In genomic region chr19:29889702-29890101, GRCh38 we compare ENCODE assay signal across 30 cellular contexts.
"Had no signal": no experiment of that assay in that cellular context is flagged by ENCODE, and none has a peak within 500 bp of the region (broad histone marks: within the 10 kb centered on the region; RNA-seq: fewer than 3 reads in every experiment).

No MANE protein-coding gene starts in this region.

- H3K4me1 Mint-ChIP-seq: neural crest cell had no signal

- H3K4me3 ChIP-seq: pancreas, psoas muscle, right lobe of liver, skin epidermis, suprapubic skin, testis, tibial artery, transverse colon, upper lobe of right lung, uterus had no signal

- H3K27ac ChIP-seq: neutrophil, pancreas, psoas muscle, right lobe of liver, skin epidermis, suprapubic skin, testis, tibial artery, transverse colon, upper lobe of right lung, uterus had no signal

- H3K27me3 ChIP-seq: neutrophil, pancreas, right lobe of liver, suprapubic skin, testis, transverse colon, uterus had no signal

- H3K4me1 ChIP-seq: pancreas, right lobe of liver, testis, tibial artery, transverse colon, upper lobe of right lung, uterus had no signal

- H3K4me3 Mint-ChIP-seq: naive B cell; naive thymus-derived CD8-positive, alpha-beta T cell; natural killer cell treated with Interleukin-12 subunit alpha and Interleukin-12 subunit beta and Interleukin-15 and Interleukin-18, amount 100 ng/mL, for 72 hours; nephron progenitor cell; neural crest cell; stimulated activated memory B cell treated with anti-CD40 and anti-IgM and Interleukin-4, amounts not matched to agents 10 μg/mL and 1 μg/mL and 100 μg/mL, for 72 hours; stimulated activated naive CD8-positive, alpha-beta T cell treated with anti-CD3 and anti-CD28 coated beads, Interleukin-15, amount 100 ng/mL, for 72 hours; type B pancreatic cell had no signal

- DNase-seq: naive B cell; naive thymus-derived CD8-positive, alpha-beta T cell; nephron progenitor cell; nucleus accumbens; pancreas; psoas muscle; right cardiac atrium; right lobe of liver; stimulated activated CD4-positive, alpha-beta T cell treated with anti-CD3 and anti-CD28 coated beads, Interleukin-12 subunit alpha, Interleukin-12 subunit beta, amount 100 ng/mL, for 4 hours; stimulated activated CD4-positive, alpha-beta T cell treated with anti-CD3 and anti-CD28 coated beads, Interleukin-1b, Interleukin-23, amount 100 ng/mL, for 48 hours; stimulated activated CD4-positive, alpha-beta T cell treated with anti-CD3 and anti-CD28 coated beads, Interleukin-4, amount 100 ng/mL, for 1 hour; stimulated activated CD4-positive, alpha-beta T cell treated with anti-CD3 and anti-CD28 coated beads, Interleukin-4, amount 100 ng/mL, for 4 hours; stimulated activated CD8-positive, alpha-beta memory T cell treated with anti-CD3 and anti-CD28 coated beads, Interleukin-4, amount 100 ng/mL, for 48 hours; stimulated activated naive CD4-positive, alpha-beta T cell; stimulated activated naive CD8-positive, alpha-beta T cell treated with anti-CD3 and anti-CD28 coated beads, Interleukin-15, amount 100 ng/mL, for 72 hours; stimulated activated naive CD8-positive, alpha-beta T cell treated with anti-CD3 and anti-CD28 coated beads, Interleukin-15, Interleukin-2, amounts not matched to agents 100 U/mL and 50 U/mL, for 24 hours; substantia nigra; testis; tibial artery; transverse colon; upper lobe of right lung; uterus had no signal

- H3K9me3 ChIP-seq: neutrophil, pancreas, psoas muscle, right lobe of liver, suprapubic skin, testis, tibial artery, transverse colon, upper lobe of right lung, uterus had no signal

- H3K9me3 Mint-ChIP-seq: nephron progenitor cell had no signal

- H3K27ac Mint-ChIP-seq: naive thymus-derived CD8-positive, alpha-beta T cell; natural killer cell treated with Interleukin-12 subunit alpha and Interleukin-12 subunit beta and Interleukin-15 and Interleukin-18, amount 100 ng/mL, for 72 hours; nephron progenitor cell; progenitor cell of endocrine pancreas; stimulated activated memory B cell treated with anti-CD40 and anti-IgM and Interleukin-4, amounts not matched to agents 10 μg/mL and 1 μg/mL and 100 μg/mL, for 72 hours; stimulated activated naive CD8-positive, alpha-beta T cell treated with anti-CD3 and anti-CD28 coated beads, Interleukin-15, amount 100 ng/mL, for 72 hours; type B pancreatic cell had no signal

- FAIRE-seq: pancreas had no signal

- H3K27me3 Mint-ChIP-seq: stimulated activated memory B cell treated with anti-CD40 and anti-IgM and Interleukin-4, amounts not matched to agents 10 μg/mL and 1 μg/mL and 100 μg/mL, for 72 hours; stimulated activated naive CD8-positive, alpha-beta T cell treated with anti-CD3 and anti-CD28 coated beads, Interleukin-15, amount 100 ng/mL, for 72 hours had no signal

- H3K36me3 Mint-ChIP-seq: naive B cell; naive thymus-derived CD8-positive, alpha-beta T cell; natural killer cell treated with Interleukin-12 subunit alpha and Interleukin-12 subunit beta and Interleukin-15 and Interleukin-18, amount 100 ng/mL, for 72 hours; stimulated activated memory B cell treated with anti-CD40 and anti-IgM and Interleukin-4, amounts not matched to agents 10 μg/mL and 1 μg/mL and 100 μg/mL, for 72 hours; type B pancreatic cell had no signal

- ATAC-seq: naive thymus-derived CD8-positive, alpha-beta T cell; pancreas; psoas muscle; right cardiac atrium; right lobe of liver; stimulated activated memory B cell treated with anti-CD40 and anti-IgM and Interleukin-4, amounts not matched to agents 10 μg/mL and 1 μg/mL and 100 μg/mL, for 72 hours; stimulated activated naive CD8-positive, alpha-beta T cell treated with anti-CD3 and anti-CD28 coated beads, Interleukin-15, amount 100 ng/mL, for 72 hours; stimulated activated naive CD8-positive, alpha-beta T cell treated with anti-CD3 and anti-CD28 coated beads, Interleukin-15, Interleukin-2, amounts not matched to agents 100 U/mL and 50 U/mL, for 24 hours; upper lobe of right lung had no signal

- H3K36me3 ChIP-seq: neutrophil, pancreas, right lobe of liver, suprapubic skin, tibial artery, transverse colon, upper lobe of right lung, uterus had no signal
